Comparison of ENCODE assay signal across 26 cellular contexts in genomic region chr1:245326396-245326795, GRCh38.
"Had no signal": no experiment of that assay in that cellular context is flagged by ENCODE, and none has a peak within 500 bp of the region (broad histone marks: within the 10 kb centered on the region; RNA-seq: fewer than 3 reads in every experiment).

No MANE protein-coding gene starts in this region.

- DNase-seq: activated B cell treated with CpG ODN at 0.5 μM for 24 hours; activated CD4-positive, alpha-beta T cell treated with anti-CD3 and anti-CD28 coated beads for 48 hours; activated CD4-positive, alpha-beta T cell treated with anti-CD3 and anti-CD28 coated beads, Interleukin-2, amount 50 U/mL, for 1 hour; activated CD4-positive, alpha-beta T cell treated with anti-CD3 and anti-CD28 coated beads, Interleukin-2, amount 50 U/mL, for 48 hours; activated CD8-positive, alpha-beta memory T cell treated with anti-CD3 and anti-CD28 coated beads for 24 hours; activated CD8-positive, alpha-beta T cell treated with anti-CD3 and anti-CD28 coated beads for 36 hours; activated effector memory CD4-positive, alpha-beta T cell treated with Interleukin-2 at 50 U/mL for 16 hours; activated gamma-delta T cell treated with Interleukin-2 at 50 U/mL for 16 hours; activated naive CD4-positive, alpha-beta T cell treated with anti-CD3 and anti-CD28 coated beads, Interleukin-2, amount 50 U/mL, for 16 hours; activated naive CD4-positive, alpha-beta T cell treated with Interleukin-2 at 50 U/mL for 16 hours; activated T-cell treated with anti-CD3 and anti-CD28 coated beads, Interleukin-2, amount 50 U/mL, for 4 hours; adrenal gland; amygdala; aorta; colonic mucosa; effector CD8-positive, alpha-beta T cell; esophagus squamous epithelium; foreskin melanocyte; heart right ventricle; T-helper 1 cell; T-helper 17 cell; T1000; WERI-Rb-1 had no signal

- ATAC-seq: activated CD4-positive, CD25-positive, alpha-beta regulatory T cell treated with anti-CD3 and anti-CD28 coated beads, Interleukin-2, amount 50 U/mL, for 24 hours; activated CD8-positive, alpha-beta T cell treated with anti-CD3 and anti-CD28 coated beads for 36 hours; activated T-cell treated with anti-CD3 and anti-CD28 coated beads, Interleukin-2, amount 50 U/mL, for 4 hours; activated T-helper 17 cell treated with anti-CD3 and anti-CD28 coated beads, Interleukin-2, amount 50 U/mL, for 72 hours; gastroesophageal sphincter; T-helper 17 cell had no signal
